28 cellular contexts compared by ENCODE assay signal in the genomic region with DNA sequence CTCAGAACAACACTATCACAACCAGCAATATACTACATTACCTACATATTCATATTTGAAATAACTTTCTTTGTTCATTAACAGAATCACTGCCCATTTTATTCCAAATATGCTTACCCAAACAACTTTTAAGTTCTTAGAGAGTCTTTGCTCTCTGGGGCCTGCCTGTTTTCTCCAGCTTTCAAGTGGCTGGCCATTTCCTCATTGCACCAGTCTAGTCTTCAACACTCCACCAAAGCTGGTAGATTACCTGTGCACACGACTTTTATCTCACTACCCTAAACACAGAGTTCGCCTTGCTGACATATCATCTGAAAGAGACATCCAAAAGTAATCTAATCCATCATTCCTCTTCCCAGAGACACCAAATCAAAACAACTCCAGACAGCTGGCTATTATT.
"Had no signal": no experiment of that assay in that cellular context is flagged by ENCODE, and none has a peak within 500 bp of the region (broad histone marks: within the 10 kb centered on the region; RNA-seq: fewer than 3 reads in every experiment).

No MANE protein-coding gene starts in this region.

- H3K36me3 ChIP-seq: colonic mucosa, gastrocnemius medialis, neural progenitor cell, stomach, thyroid gland, upper lobe of left lung had no signal

- ATAC-seq: gastrocnemius medialis; naive thymus-derived CD4-positive, alpha-beta T cell; right cardiac atrium; stimulated activated naive B cell treated with anti-CD40 and anti-IgM and Interleukin-4, amounts not matched to agents 10 μg/mL and 1 μg/mL and 100 μg/mL, for 72 hours; T-helper 17 cell had no signal

- H2AFZ ChIP-seq: neural progenitor cell had no signal

- H3K36me3 Mint-ChIP-seq: naive thymus-derived CD4-positive, alpha-beta T cell; neural progenitor cell; stimulated activated naive B cell treated with anti-CD40 and anti-IgM and Interleukin-4, amounts not matched to agents 10 μg/mL and 1 μg/mL and 100 μg/mL, for 72 hours had no signal

- H3K27ac ChIP-seq: colonic mucosa, gastrocnemius medialis, neural progenitor cell, stomach, thyroid gland had no signal

- H3K9ac ChIP-seq: neural progenitor cell had no signal

- H3K27me3 Mint-ChIP-seq: activated CD4-positive, alpha-beta T cell treated with anti-CD3 and anti-CD28 coated beads, Interleukin-2, amount 10 ng/mL, durations not matched to agents 7 days and 5 days; activated naive CD8-positive, alpha-beta T cell; stimulated activated naive B cell treated with anti-CD40 and anti-IgM and Interleukin-4, amounts not matched to agents 10 μg/mL and 1 μg/mL and 100 μg/mL, for 72 hours had no signal

- H3K9me3 ChIP-seq: colonic mucosa, gastrocnemius medialis, stomach, thyroid gland, upper lobe of left lung had no signal

- DNase-seq: activated CD4-positive, alpha-beta memory T cell treated with anti-CD3 and anti-CD28 coated beads, Interleukin-2, amount 10 ng/mL, durations not matched to agents 7 days and 5 days; activated CD4-positive, alpha-beta T cell treated with anti-CD3 and anti-CD28 coated beads, Interleukin-2, amount 10 ng/mL, durations not matched to agents 7 days and 5 days; activated CD4-positive, CD25-positive, alpha-beta regulatory T cell treated with anti-CD3 and anti-CD28 coated beads, Interleukin-2, amount 50 U/mL, for 72 hours; activated CD8-positive, alpha-beta memory T cell treated with anti-CD3 and anti-CD28 coated beads, Interleukin-2, amount 50 U/mL, for 48 hours; activated effector memory CD4-positive, alpha-beta T cell treated with Interleukin-2 at 50 U/mL for 16 hours; activated naive CD4-positive, alpha-beta T cell treated with Interleukin-2 at 50 U/mL for 16 hours; activated T-cell treated with anti-CD3 and anti-CD28 coated beads, Interleukin-2, amount 50 U/mL, for 4 hours; anterior cingulate cortex; cerebellar nuclear complex; colonic mucosa; effector CD8-positive, alpha-beta T cell; gastrocnemius medialis; glutamatergic neuron; midbrain; naive thymus-derived CD4-positive, alpha-beta T cell; occipital lobe; right cardiac atrium; stimulated activated CD4-positive, alpha-beta T cell treated with anti-CD3 and anti-CD28 coated beads, Interleukin-15, amount 100 ng/mL, for 24 hours; stimulated activated CD4-positive, alpha-beta T cell treated with anti-CD3 and anti-CD28 coated beads, Interleukin-2, amount 100 ng/mL, for 24 hours; stimulated activated naive B cell treated with anti-CD40 and anti-IgM and Interleukin-4, amounts not matched to agents 10 μg/mL and 1 μg/mL and 100 μg/mL, for 72 hours; stomach; T-helper 17 cell; T1000; thyroid gland had no signal

- H3K4me1 ChIP-seq: colonic mucosa, gastrocnemius medialis, thyroid gland had no signal

- H3K4me1 Mint-ChIP-seq: neural progenitor cell; stimulated activated naive B cell treated with anti-CD40 and anti-IgM and Interleukin-4, amounts not matched to agents 10 μg/mL and 1 μg/mL and 100 μg/mL, for 72 hours had no signal

- H3K4me3 Mint-ChIP-seq: activated CD4-positive, alpha-beta memory T cell treated with anti-CD3 and anti-CD28 coated beads, Interleukin-2, amount 10 ng/mL, durations not matched to agents 7 days and 5 days; activated CD4-positive, alpha-beta T cell treated with anti-CD3 and anti-CD28 coated beads, Interleukin-2, amount 10 ng/mL, durations not matched to agents 7 days and 5 days; activated naive CD8-positive, alpha-beta T cell; activated T-cell treated with anti-CD3 and anti-CD28 coated beads, Interleukin-2, amount 50 U/mL, for 4 hours; naive thymus-derived CD4-positive, alpha-beta T cell; neural progenitor cell; stimulated activated naive B cell treated with anti-CD40 and anti-IgM and Interleukin-4, amounts not matched to agents 10 μg/mL and 1 μg/mL and 100 μg/mL, for 72 hours; T-helper 17 cell had no signal

- H3K27me3 ChIP-seq: colonic mucosa, gastrocnemius medialis, neural progenitor cell, stomach, thyroid gland, upper lobe of left lung had no signal

- H3K9me3 Mint-ChIP-seq: activated CD4-positive, alpha-beta memory T cell treated with anti-CD3 and anti-CD28 coated beads, Interleukin-2, amount 10 ng/mL, durations not matched to agents 7 days and 5 days; activated CD4-positive, alpha-beta T cell treated with anti-CD3 and anti-CD28 coated beads, Interleukin-2, amount 10 ng/mL, durations not matched to agents 7 days and 5 days; activated T-cell treated with anti-CD3 and anti-CD28 coated beads, Interleukin-2, amount 50 U/mL, for 4 hours; naive thymus-derived CD4-positive, alpha-beta T cell; neural progenitor cell; stimulated activated naive B cell treated with anti-CD40 and anti-IgM and Interleukin-4, amounts not matched to agents 10 μg/mL and 1 μg/mL and 100 μg/mL, for 72 hours had no signal

- FAIRE-seq: islet of Langerhans had no signal

- H3K4me3 ChIP-seq: colonic mucosa, gastrocnemius medialis, neural progenitor cell, stomach, thyroid gland, upper lobe of left lung had no signal

- H3K27ac Mint-ChIP-seq: activated CD4-positive, alpha-beta memory T cell treated with anti-CD3 and anti-CD28 coated beads, Interleukin-2, amount 10 ng/mL, durations not matched to agents 7 days and 5 days; activated CD4-positive, alpha-beta T cell treated with anti-CD3 and anti-CD28 coated beads, Interleukin-2, amount 10 ng/mL, durations not matched to agents 7 days and 5 days; activated naive CD8-positive, alpha-beta T cell; naive thymus-derived CD4-positive, alpha-beta T cell; neural progenitor cell; stimulated activated naive B cell treated with anti-CD40 and anti-IgM and Interleukin-4, amounts not matched to agents 10 μg/mL and 1 μg/mL and 100 μg/mL, for 72 hours; T-helper 17 cell had no signal

- H3K4me2 ChIP-seq: neural progenitor cell had no signal
